Comparison of ENCODE assay signal across 8 cellular contexts in genomic region chr7:34991938-34992840, GRCh38. TPM values are rescaled to one million over a fixed set of nuclear protein-coding genes. Genes with fewer than 3 reads are reported as not detected.
DNase-seq lines count a peak whose midpoint lies in the region; ATAC-seq, FAIRE-seq and TF ChIP-seq lines count a peak whose summit lies in the region.

No MANE protein-coding gene starts in this region.

- BruUV-seq in endothelial cell of umbilical vein (replicated peaks; lab: Mats Ljungman, UMichigan): TSS peak; percentile 86

- POLR2A ChIA-PET in endothelial cell of umbilical vein (lab: Charles Lee): no interaction called here

- H3K9me1 ChIP-seq in endothelial cell of umbilical vein (replicated peaks; ENCODE audit: control insufficient read depth, extremely low read depth, insufficient read depth, low read length): no peaks in the 10 kb centered on the region

- intact Hi-C loops in endothelial cell of umbilical vein (cut with micrococcal nuclease): loop anchor here (1.0 kb wide), 2 partner anchors 11 to 44 kb away; no protein-coding TSS in a partner anchor

- peak overlapping the region; percentile 64 for H3K27ac ChIP-seq in endothelial cell of umbilical vein (ENCODE audit: insufficient read depth, low read depth, low read length)

- peak overlapping the region; percentile 61 for H3K9ac ChIP-seq in endothelial cell of umbilical vein (replicated peaks; ENCODE audit: extremely low read depth, insufficient read depth, low read length)

- CTCF ChIA-PET in endothelial cell of umbilical vein (lab: Charles Lee): interaction anchor here (0.7 to 1.4 kb wide), 2 partner anchors 12 to 43 kb away, joined by 4 to 5 read pairs; no protein-coding TSS in a partner anchor

- no peaks in the 10 kb centered on the region for H3K36me3 ChIP-seq in endothelial cell of umbilical vein (ENCODE audit: control insufficient read depth in 2 of 2, extremely low read depth in 1 of 2, insufficient read depth in 2 of 2, low read length in 2 of 2)

- H3K27me3 ChIP-seq in endothelial cell of umbilical vein (ENCODE audit: control insufficient read depth in 2 of 2, insufficient read depth in 2 of 2, low read length in 2 of 2): no peaks in the 10 kb centered on the region

- peak overlapping the region; percentile 51 for H3K4me2 ChIP-seq in endothelial cell of umbilical vein (ENCODE audit: insufficient read depth, low read length)

- peaks cover 7% of the 10 kb centered on the region for H3K79me2 ChIP-seq in endothelial cell of umbilical vein (ENCODE audit: control insufficient read depth, insufficient read depth, low read length)

- no peaks in the 10 kb centered on the region for H3K9me3 ChIP-seq in endothelial cell of umbilical vein (replicated peaks; ENCODE audit: control insufficient read depth, insufficient read depth, low read length)

- peaks cover 18% of the 10 kb centered on the region for H3K4me1 ChIP-seq in endothelial cell of umbilical vein (ENCODE audit: control insufficient read depth, extremely low read depth, insufficient read depth, low read length)

- no peak for TF ChIP-seq CTCF in endothelial cell of umbilical vein (IDR thresholded peaks at IDR 0.05; ENCODE audit: extremely low read depth in 1 of 2, insufficient read depth in 1 of 2, low read depth in 1 of 2, low read length in 2 of 2)

- H4K20me1 ChIP-seq in endothelial cell of umbilical vein (replicated peaks; ENCODE audit: control insufficient read depth, extremely low read depth, insufficient read depth, low read length): no peaks in the 10 kb centered on the region

- dilution Hi-C loops in endothelial cell of umbilical vein (cut with MboI; ENCODE audit: extremely low pct_ligation_motif_present, low sequenced_read_pairs): no loop called here

- H2AFZ ChIP-seq in endothelial cell of umbilical vein (ENCODE audit: low read depth, low read length): no peak overlapping the region

- FAIRE-seq in GM19239 (lab: Jason Lieb, UNC): peak; percentile 78
- FAIRE-seq in endothelial cell of umbilical vein (lab: Jason Lieb, UNC): peak; percentile 67

- DNase-seq in GM19239 (ENCODE audit: insufficient read length, low spot score): no peak
- DNase-seq in T1000 (lab: John Stamatoyannopoulos, UW): peak; percentile 3
- peak; percentile 77 for DNase-seq in endothelial cell of umbilical vein (ENCODE audit: low read depth, low spot score)
- DNase-seq in stimulated activated CD8-positive, alpha-beta memory T cell treated with anti-CD3 and anti-CD28 coated beads, Interleukin-2, amount 100 ng/mL, for 48 hours (ENCODE audit: low read depth in 2 of 2): peak; percentile 3 to 19
- no peak for DNase-seq in dedifferentiated amniotic fluid mesenchymal stem cell (ENCODE audit: extremely low spot score)
- DNase-seq in amygdala (lab: John Stamatoyannopoulos, UW): no peak
- DNase-seq in DMS 273 treated with DMSO at 0.1 percent for 48 hours (lab: John Stamatoyannopoulos, UW): no peak

- peak; percentile 29 for TF ChIP-seq POLR2A in endothelial cell of umbilical vein (IDR thresholded peaks at IDR 0.05; ENCODE audit: low read depth, low read length)

- H3K4me3 ChIP-seq in endothelial cell of umbilical vein (replicated peaks in 1 of 3; ENCODE audit: insufficient read depth in 1 of 3, low read depth in 1 of 3, low read length in 3 of 3): peak overlapping the region in 1 of 3 experiments; percentile 30

- peak; percentile 68 for ATAC-seq in HG03039 (IDR thresholded peaks at IDR 0.05; ENCODE audit: unreplicated experiment)

TF ChIP-seq in endothelial cell of umbilical vein, 7 proteins besides CTCF, POLR2A, EP300 and RAD21:
- TF ChIP-seq FOS (IDR thresholded peaks at IDR 0.05; ENCODE audit: borderline replicate concordance, insufficient read depth, low read length) (peak; percentile 72), GATA2 (IDR thresholded peaks at IDR 0.05; ENCODE audit: insufficient read depth, insufficient read length, low read depth, low read length) (peak; percentile 81), MAX (IDR thresholded peaks at IDR 0.05; ENCODE audit: insufficient read depth, insufficient read length) (peak; percentile 59), MYC (IDR thresholded peaks at IDR 0.05; ENCODE audit: low read depth, low read length) (peak; percentile 90), POLR2AphosphoS5 (IDR thresholded peaks at IDR 0.05; ENCODE audit: insufficient read depth, low read depth, low read length) (peak; percentile 41), JUN (IDR thresholded peaks at IDR 0.05; ENCODE audit: borderline replicate concordance, insufficient read depth, insufficient read length, low read depth) (peak; percentile 73), EZH2 (IDR thresholded peaks at IDR 0.05; ENCODE audit: borderline replicate concordance, low read depth, low read length, severe bottlenecking) (no peak)
TF ChIP-seq in endothelial cell of umbilical vein: peak in this region for 6.

RNA-seq across cellular contexts. Expression of gene DPY19L1, which starts 45.1 kb away (rescaled TPM):
- 53.1 and 60.7 TPM in 2 replicates for total RNA-seq in endothelial cell of umbilical vein
- 23.9 and 30.9 TPM in 2 replicates for polyA plus RNA-seq in endothelial cell of umbilical vein
- polyA plus RNA-seq in endothelial cell of umbilical vein (2011; cell fraction: cytosol; rRNA removed): 23.7 and 23.8 TPM in 2 replicates
- polyA plus RNA-seq in endothelial cell of umbilical vein (2011; cell fraction: nucleus; rRNA removed): 20.5 and 30.7 TPM in 2 replicates
- polyA plus RNA-seq in endothelial cell of umbilical vein (2012): 42.5 and 56.7 TPM in 2 replicates
- polyA minus RNA-seq in endothelial cell of umbilical vein: 47.5 and 54.2 TPM in 2 replicates
- 20.3 TPM for polyA minus RNA-seq in endothelial cell of umbilical vein (2011; cell fraction: cytosol; rRNA and poly(A)+ RNA removed)
- polyA minus RNA-seq in endothelial cell of umbilical vein (2011; cell fraction: nucleus; rRNA and poly(A)+ RNA removed): 33.5 and 50.9 TPM in 2 replicates

Comparison
In these comparisons a context has a peak if more than half of its experiments do, and no peak if none do; other contexts are left out.
1. DNase-seq: peak in T1000 (single experiment), endothelial cell of umbilical vein (single experiment) and stimulated activated CD8-positive, alpha-beta memory T cell treated with anti-CD3 and anti-CD28 coated beads, Interleukin-2, amount 100 ng/mL, for 48 hours (2 of 2); none in GM19239 (single experiment), dedifferentiated amniotic fluid mesenchymal stem cell (single experiment), amygdala (0 of 56) and DMS 273 treated with DMSO at 0.1 percent for 48 hours (single experiment).